Comparison of ENCODE assay signal across 8 cellular contexts in the genomic region with DNA sequence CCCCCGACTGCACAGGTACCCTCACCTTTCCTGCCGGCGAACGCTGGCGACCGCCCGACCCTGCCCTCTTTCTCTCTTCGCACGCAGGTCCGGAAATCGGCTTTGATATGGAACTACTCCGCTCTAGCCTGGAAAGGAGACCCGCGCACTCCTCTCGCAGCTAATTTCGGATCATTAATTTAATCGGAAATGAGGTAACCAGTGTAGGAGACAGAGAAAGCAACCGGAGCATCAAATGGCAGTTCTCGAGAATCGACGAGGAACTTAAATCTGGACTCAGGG. TPM values are rescaled to one million over a fixed set of nuclear protein-coding genes. Genes with fewer than 3 reads are reported as not detected.
DNase-seq lines count a peak whose midpoint lies in the region; ATAC-seq and TF ChIP-seq lines count a peak whose summit lies in the region.

No MANE protein-coding gene starts in this region.

- DNase-seq in NCI-H82 (lab: John Stamatoyannopoulos, UW) (peak; percentile 37), NCI-H82 treated with DMSO at 0.1 percent for 48 hours (lab: John Stamatoyannopoulos, UW; ENCODE audit: unreplicated experiment) (no peak), foreskin fibroblast (peak in 1 of 2 donors; percentile 69), skeletal muscle cell (ENCODE audit: low read depth) (no peak), NCI-H2107 treated with DMSO at 0.1 percent for 48 hours (lab: John Stamatoyannopoulos, UW; ENCODE audit: unreplicated experiment) (no peak), dermis blood vessel endothelial cell (no peak)

- no peak for TF ChIP-seq CTCF in foreskin fibroblast (IDR thresholded peaks at IDR 0.05; ENCODE audit: low read depth, low read length)

- H3K4me3 ChIP-seq in foreskin fibroblast (ENCODE audit: low read depth in 1 of 2, low read length in 2 of 2) = peak overlapping the region; percentile 67 to 79
- peak overlapping the region; percentile 87 for H3K4me3 ChIP-seq in skeletal muscle cell (ENCODE audit: low read depth, low read length)

- ATAC-seq in HG02970 (IDR thresholded peaks at IDR 0.05; ENCODE audit: low FRiP score, unreplicated experiment) = peak; percentile 7
- peak; percentile 8 for ATAC-seq in SK-N-SH treated with all-trans-retinoic acid at 6 μM for 48 hours

TF ChIP-seq in SK-N-SH treated with all-trans-retinoic acid at 6 μM for 48 hours, 23 proteins besides CTCF, POLR2A, EP300 and RAD21:
- TF ChIP-seq, protein P1, sequence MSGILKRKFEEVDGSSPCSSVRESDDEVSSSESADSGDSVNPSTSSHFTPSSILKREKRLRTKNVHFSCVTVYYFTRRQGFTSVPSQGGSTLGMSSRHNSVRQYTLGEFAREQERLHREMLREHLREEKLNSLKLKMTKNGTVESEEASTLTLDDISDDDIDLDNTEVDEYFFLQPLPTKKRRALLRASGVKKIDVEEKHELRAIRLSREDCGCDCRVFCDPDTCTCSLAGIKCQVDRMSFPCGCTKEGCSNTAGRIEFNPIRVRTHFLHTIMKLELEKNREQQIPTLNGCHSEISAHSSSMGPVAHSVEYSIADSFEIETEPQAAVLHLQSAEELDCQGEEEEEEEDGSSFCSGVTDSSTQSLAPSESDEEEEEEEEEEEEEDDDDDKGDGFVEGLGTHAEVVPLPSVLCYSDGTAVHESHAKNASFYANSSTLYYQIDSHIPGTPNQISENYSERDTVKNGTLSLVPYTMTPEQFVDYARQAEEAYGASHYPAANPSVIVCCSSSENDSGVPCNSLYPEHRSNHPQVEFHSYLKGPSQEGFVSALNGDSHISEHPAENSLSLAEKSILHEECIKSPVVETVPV (CRISPR knock-in tag; IDR thresholded peaks at IDR 0.05) = no peak
- TF ChIP-seq RARB (CRISPR knock-in tag; IDR thresholded peaks at IDR 0.05) (no peak), ZNF70 (CRISPR knock-in tag; IDR thresholded peaks at IDR 0.05) (no peak), ZC3H10 (CRISPR knock-in tag; IDR thresholded peaks at IDR 0.05) (no peak)

RNA-seq across cellular contexts. Expression of a gene that starts 0.9 kb away (rescaled TPM):
- total RNA-seq in dermis blood vessel endothelial cell = 14.3 and 15.3 TPM in 2 replicates
